In the genomic region with DNA sequence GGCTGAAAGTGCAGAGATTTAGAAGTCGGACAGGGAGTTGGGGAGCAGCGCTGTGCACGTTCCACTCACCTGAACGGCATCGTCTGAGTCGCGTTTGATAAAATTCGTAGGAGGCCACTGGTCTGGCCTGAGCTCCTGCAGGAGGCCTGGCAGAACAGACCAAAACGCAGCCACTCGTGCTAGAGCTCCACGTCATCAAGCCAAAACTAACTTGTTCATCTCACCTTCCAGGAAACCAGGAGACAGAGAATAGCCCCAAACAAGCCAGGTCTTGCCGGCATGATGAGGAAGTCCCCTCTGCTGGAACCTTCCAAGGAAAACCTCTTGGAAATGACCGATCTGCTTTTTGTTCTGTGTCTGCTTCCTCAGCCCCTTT, we compare ENCODE assay signal across 13 cellular contexts.
"Had no signal": no experiment of that assay in that cellular context is flagged by ENCODE, and none has a peak within 500 bp of the region (broad histone marks: within the 10 kb centered on the region; RNA-seq: fewer than 3 reads in every experiment).

No MANE protein-coding gene starts in this region.

- H3K4me3 Mint-ChIP-seq: mesothelial cell of epicardium; nephron progenitor cell; stimulated activated naive CD8-positive, alpha-beta T cell treated with anti-CD3 and anti-CD28 coated beads, Interleukin-15, Interleukin-2, amounts not matched to agents 100 ng/mL and 50 ng/mL, for 24 hours had no signal

- H3K27me3 Mint-ChIP-seq: stimulated activated naive CD8-positive, alpha-beta T cell treated with anti-CD3 and anti-CD28 coated beads, Interleukin-15, Interleukin-2, amounts not matched to agents 100 ng/mL and 50 ng/mL, for 24 hours had no signal

- H3K9me3 Mint-ChIP-seq: activated naive CD4-positive, alpha-beta T cell treated with anti-CD3 and anti-CD28 coated beads, Interleukin-2, amount 50 U/mL, for 72 hours; mesothelial cell of epicardium; stimulated activated naive CD8-positive, alpha-beta T cell treated with anti-CD3 and anti-CD28 coated beads, Interleukin-15, Interleukin-2, amounts not matched to agents 100 ng/mL and 50 ng/mL, for 24 hours had no signal

- H3K27ac ChIP-seq: lower lobe of right lung, prostate gland, spleen had no signal

- H3K27ac Mint-ChIP-seq: activated naive CD4-positive, alpha-beta T cell treated with anti-CD3 and anti-CD28 coated beads, Interleukin-2, amount 50 U/mL, for 72 hours; mesothelial cell of epicardium; nephron progenitor cell; stimulated activated naive CD8-positive, alpha-beta T cell treated with anti-CD3 and anti-CD28 coated beads, Interleukin-15, Interleukin-2, amounts not matched to agents 100 ng/mL and 50 ng/mL, for 24 hours had no signal

- DNase-seq: activated effector memory CD4-positive, alpha-beta T cell treated with anti-CD3 and anti-CD28 coated beads, Interleukin-2, amount 50 U/mL, for 16 hours; central memory CD4-positive, alpha-beta T cell; cortex of kidney; effector memory CD4-positive, alpha-beta T cell; lower lobe of right lung; nephron progenitor cell; spleen; T-helper 9 cell had no signal

- H3K36me3 Mint-ChIP-seq: activated naive CD4-positive, alpha-beta T cell treated with anti-CD3 and anti-CD28 coated beads, Interleukin-2, amount 50 U/mL, for 72 hours; mesothelial cell of epicardium had no signal

- H3K9me3 ChIP-seq: lower lobe of right lung, prostate gland, spleen had no signal

- ATAC-seq: activated CD4-positive, CD25-positive, alpha-beta regulatory T cell treated with anti-CD3 and anti-CD28 coated beads, Interleukin-2, amount 50 U/mL, for 24 hours; activated naive CD4-positive, alpha-beta T cell treated with anti-CD3 and anti-CD28 coated beads, Interleukin-2, amount 50 U/mL, for 72 hours had no signal

- H3K36me3 ChIP-seq: lower lobe of right lung, prostate gland, spleen had no signal

- H3K4me3 ChIP-seq: lower lobe of right lung, prostate gland, spleen had no signal

- H3K4me1 Mint-ChIP-seq: mesothelial cell of epicardium had no signal

- H3K4me1 ChIP-seq: lower lobe of right lung, prostate gland had no signal
